Comparison of ENCODE assay signal across 8 cellular contexts in the genomic region with DNA sequence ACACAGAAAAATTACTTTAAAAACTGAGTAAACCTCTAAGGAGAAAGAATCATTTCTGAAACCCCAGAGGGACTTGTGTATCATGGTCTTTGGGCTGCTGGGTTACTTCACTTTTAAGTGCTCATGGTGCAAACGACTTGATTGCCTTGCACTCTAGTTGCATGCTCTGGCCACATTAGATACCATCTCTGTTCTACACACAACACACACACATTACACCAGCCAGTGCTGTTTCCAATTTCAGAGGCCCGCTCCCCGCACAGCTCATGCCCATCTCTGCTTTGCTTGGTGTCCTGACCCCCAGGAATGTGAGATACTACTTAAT. TPM values are rescaled to one million over a fixed set of nuclear protein-coding genes. Genes with fewer than 3 reads are reported as not detected.
DNase-seq lines count a peak whose midpoint lies in the region; ATAC-seq, FAIRE-seq and TF ChIP-seq lines count a peak whose summit lies in the region.

No MANE protein-coding gene starts in this region.

- peak overlapping the region; percentile 68 to 98 (median 70); a peak in 5 of 8 replicates for H3K4me3 ChIP-seq in H1 (ENCODE audit: extremely low read depth in 1 of 4, insufficient read depth in 2 of 4, low read depth in 3 of 4, low read length in 4 of 4)

- H3K18ac ChIP-seq in H1 (ENCODE audit: extremely low read depth, low read length), result no peak overlapping the region

- H3K27ac ChIP-seq in H1 (ENCODE audit: low read depth, low read length), result no peak overlapping the region

- peaks cover 0 to 7% (median 3%) of the 10 kb centered on the region in 4 experiments; a peak in 3 of 7 replicates for H3K27me3 ChIP-seq in H1 (replicated peaks in 1 of 4; ENCODE audit: control insufficient read depth in 3 of 4, extremely low read depth in 1 of 4, insufficient read depth in 3 of 4, low read length in 3 of 4)

- H2BK15ac ChIP-seq in H1 (ENCODE audit: low read length), result no peak overlapping the region

- H3K27ac Mint-ChIP-seq in activated CD4-positive, alpha-beta T cell treated with anti-CD3 and anti-CD28 coated beads, Interleukin-2, amount 10 ng/mL, durations not matched to agents 24 days and 14 days, result peak overlapping the region; percentile 65
- no peak overlapping the region for H3K27ac Mint-ChIP-seq in neural crest cell (ENCODE audit: unreplicated experiment)

- POLR2A ChIA-PET in H1 (lab: Charles Lee; ENCODE audit: partially characterized antibody), result interaction anchor here (0.6 kb wide), 1 partner anchor 317 kb away, joined by 3 read pairs; no protein-coding TSS in a partner anchor

- H3K36me3 Mint-ChIP-seq in activated CD4-positive, alpha-beta T cell treated with anti-CD3 and anti-CD28 coated beads, Interleukin-2, amount 10 ng/mL, durations not matched to agents 24 days and 14 days (ENCODE audit: low read depth), result peaks cover 6% of the 10 kb centered on the region
- H3K36me3 Mint-ChIP-seq in neural crest cell (ENCODE audit: low read depth), result no peaks in the 10 kb centered on the region

- H2BK12ac ChIP-seq in H1 (ENCODE audit: low read depth, low read length), result no peak overlapping the region

- no peak overlapping the region for H4K91ac ChIP-seq in H1 (replicated peaks; ENCODE audit: insufficient read length, low read length)

- no peak overlapping the region for H2AFZ ChIP-seq in H1 (ENCODE audit: low read length)

- DNase-seq in activated CD4-positive, alpha-beta T cell treated with anti-CD3 and anti-CD28 coated beads, Interleukin-2, amount 10 ng/mL, durations not matched to agents 24 days and 14 days, result peak; percentile 65
- no peak for DNase-seq in activated CD4-positive, alpha-beta T cell treated with anti-CD3 and anti-CD28 coated beads, Interleukin-2, amount 50 U/mL, for 1 hour
- DNase-seq in SKM-1 treated with dmso at 0.1 percent for 144 hours (lab: John Stamatoyannopoulos, UW; ENCODE audit: unreplicated experiment) (peak; percentile 37), H1 (ENCODE audit: low read depth in 1 of 2, low spot score in 2 of 2) (no peak), neural crest cell (ENCODE audit: low read depth, low spot score) (no peak), NCI-H1436 treated with DMSO at 0.1 percent for 48 hours (lab: John Stamatoyannopoulos, UW) (no peak)

- peaks cover 0 to 9% (median 5%) of the 10 kb centered on the region in 4 experiments; a peak in 6 of 7 replicates for H3K4me1 ChIP-seq in H1 (replicated peaks in 1 of 4; ENCODE audit: control insufficient read depth in 3 of 4, insufficient read depth in 4 of 4, low read length in 3 of 4)

- H3K23me2 ChIP-seq in H1 (ENCODE audit: low read depth, low read length), result peaks cover 18% of the 10 kb centered on the region

- intact Hi-C loops in activated CD4-positive, alpha-beta T cell treated with anti-CD3 and anti-CD28 coated beads, Interleukin-2, amount 10 ng/mL, durations not matched to agents 24 days and 14 days (cut with micrococcal nuclease), result loop anchor here (5.0 to 10.0 kb wide), 4 partner anchors 57 to 1493 kb away; no protein-coding TSS in a partner anchor

- TF ChIP-seq RAD21 in H1 (IDR thresholded peaks at IDR 0.05 in 1 of 2, conservative IDR thresholded peaks at IDR 0.05 in 1 of 2; ENCODE audit: low read depth in 2 of 2, low read length in 2 of 2), result no peak

- no peak overlapping the region for H2AK5ac ChIP-seq in H1 (ENCODE audit: low read depth, low read length)

- no peak overlapping the region for H3K14ac ChIP-seq in H1 (ENCODE audit: insufficient read length)

- no peaks in the 10 kb centered on the region for H3K9me3 ChIP-seq in H1 (ENCODE audit: insufficient read depth in 2 of 2, low read depth in 1 of 2, low read length in 1 of 2)

- CTCF ChIA-PET in H1 (lab: Charles Lee; ENCODE audit: partially characterized antibody), result interaction anchor here (1.3 kb wide), 2 partner anchors 9 to 19 kb away, joined by 3 to 4 read pairs; no protein-coding TSS in a partner anchor

- no peak overlapping the region for H3K23ac ChIP-seq in H1 (ENCODE audit: insufficient read length)

- H4K8ac ChIP-seq in H1 (ENCODE audit: extremely low read depth, insufficient read depth, low read length), result no peak overlapping the region

- no peak for FAIRE-seq in H1 (lab: Jason Lieb, UNC)

- no peaks in the 10 kb centered on the region for H3K9me3 Mint-ChIP-seq in activated CD4-positive, alpha-beta T cell treated with anti-CD3 and anti-CD28 coated beads, Interleukin-2, amount 10 ng/mL, durations not matched to agents 24 days and 14 days
- no peaks in the 10 kb centered on the region for H3K9me3 Mint-ChIP-seq in neural crest cell

- WGBS in H1 (ENCODE audit: extremely low coverage in 1 of 2, insufficient coverage in 1 of 2, insufficient read length in 1 of 2, insufficient replicate concordance in 2 of 2, low coverage in 1 of 2, low lambda C conversion rate in 2 of 2, missing lambda C conversion rate in 1 of 2), 2 experiments, result 44% methylated on average over 3 of the region's 3 CpGs; no CpG with 5 or more reads in 1 of the 2 experiments

- H3K56ac ChIP-seq in H1 (replicated peaks; ENCODE audit: insufficient read length, low read depth, low read length), result no peak overlapping the region

- H2BK5ac ChIP-seq in H1 (ENCODE audit: low read depth, low read length), result no peak overlapping the region

- peak overlapping the region; percentile 89 for H3K4me3 Mint-ChIP-seq in activated CD4-positive, alpha-beta T cell treated with anti-CD3 and anti-CD28 coated beads, Interleukin-2, amount 10 ng/mL, durations not matched to agents 24 days and 14 days
- peak overlapping the region; percentile 92 for H3K4me3 Mint-ChIP-seq in neural crest cell

- peaks cover 0 to 54% of the 10 kb centered on the region in 2 experiments; a peak in 2 of 4 replicates for H3K79me2 ChIP-seq in H1 (ENCODE audit: control insufficient read depth in 1 of 2, insufficient read depth in 2 of 2, low read length in 2 of 2)

- no peak for TF ChIP-seq EP300 in H1 (IDR thresholded peaks at IDR 0.05; ENCODE audit: borderline replicate concordance in 1 of 2, low read depth in 2 of 2, low read length in 2 of 2)

- TF ChIP-seq CTCF in H1 (IDR thresholded peaks at IDR 0.05; ENCODE audit: control extremely low read depth in 1 of 3, insufficient read depth in 1 of 3, low read depth in 1 of 3, low read length in 3 of 3) (no peak), neural crest cell (conservative IDR thresholded peaks at IDR 0.05) (no peak)

- peaks cover 54% of the 10 kb centered on the region for H3K27me3 Mint-ChIP-seq in activated CD4-positive, alpha-beta T cell treated with anti-CD3 and anti-CD28 coated beads, Interleukin-2, amount 10 ng/mL, durations not matched to agents 24 days and 14 days
- peaks cover 21% of the 10 kb centered on the region for H3K27me3 Mint-ChIP-seq in neural crest cell (ENCODE audit: low read depth)

- no peak overlapping the region for H2BK20ac ChIP-seq in H1 (ENCODE audit: low read length)

- H3K36me3 ChIP-seq in H1 (ENCODE audit: control insufficient read depth in 2 of 4, insufficient read depth in 4 of 4, low read length in 3 of 4), result no peaks in the 10 kb centered on the region

- peak overlapping the region in 1 of 4 experiments; percentile 43; a peak in 2 of 7 replicates for H3K9ac ChIP-seq in H1 (replicated peaks in 1 of 4; ENCODE audit: extremely low read depth in 1 of 4, low read depth in 3 of 4, low read length in 3 of 4)

- H4K5ac ChIP-seq in H1 (ENCODE audit: insufficient read length, low read depth, low read length), result no peak overlapping the region

- H3K4me1 Mint-ChIP-seq in activated CD4-positive, alpha-beta T cell treated with anti-CD3 and anti-CD28 coated beads, Interleukin-2, amount 10 ng/mL, durations not matched to agents 24 days and 14 days, result peaks cover 27% of the 10 kb centered on the region
- peaks cover 18% of the 10 kb centered on the region for H3K4me1 Mint-ChIP-seq in neural crest cell

- H2BK120ac ChIP-seq in H1 (replicated peaks; ENCODE audit: low read depth, low read length), result no peak overlapping the region

- peaks cover 0 to 2% of the 10 kb centered on the region in 2 experiments for H4K20me1 ChIP-seq in H1 (replicated peaks in 1 of 2; ENCODE audit: control insufficient read depth in 1 of 2, insufficient read depth in 2 of 2, low read length in 2 of 2)

- H3K4ac ChIP-seq in H1 (replicated peaks; ENCODE audit: insufficient read length, low read depth, low read length), result no peak overlapping the region

- no peak for TF ChIP-seq POLR2A in H1 (IDR thresholded peaks at IDR 0.05; ENCODE audit: control extremely low read depth in 1 of 2, low read depth in 2 of 2, low read length in 2 of 2)

- peaks cover 2% of the 10 kb centered on the region; the same call in 1 of the 2 replicates for H3K79me1 ChIP-seq in H1 (ENCODE audit: low read depth, low read length)

- H3K4me2 ChIP-seq in H1 (ENCODE audit: insufficient read depth in 1 of 2, low read depth in 2 of 2, low read length in 2 of 2), result peak overlapping the region; percentile 91 to 92

- no peak for ATAC-seq in HG03520 (IDR thresholded peaks at IDR 0.05; ENCODE audit: unreplicated experiment)
- no peak for ATAC-seq in HG03342 (IDR thresholded peaks at IDR 0.05; ENCODE audit: unreplicated experiment)

TF ChIP-seq in H1, 55 proteins besides CTCF, POLR2A, EP300 and RAD21:
- TF ChIP-seq TAF1 (IDR thresholded peaks at IDR 0.05; ENCODE audit: low read depth, low read length) (no peak), HDAC6 (IDR thresholded peaks at IDR 0.05; ENCODE audit: low read depth, low read length) (no peak), SP4 (IDR thresholded peaks at IDR 0.05; ENCODE audit: low read length) (no peak), RNF2 (IDR thresholded peaks at IDR 0.05; ENCODE audit: borderline replicate concordance, low read depth, low read length, missing control alignments, poor library complexity, severe bottlenecking) (no peak), CREB1 (IDR thresholded peaks at IDR 0.05) (no peak), SP1 (IDR thresholded peaks at IDR 0.05; ENCODE audit: low read depth, low read length) (no peak)

RNA-seq across cellular contexts. Expression of gene PPP3CA, which starts 2.1 kb away (rescaled TPM):
- total RNA-seq in activated CD4-positive, alpha-beta T cell treated with anti-CD3 and anti-CD28 coated beads, Interleukin-2, amount 10 ng/mL, durations not matched to agents 24 days and 14 days, result 6.3 and 7.1 TPM in 2 replicates
- total RNA-seq in H1 (2021; fragmentation: NEBNext Ultra II Directional; extraction: Animal tissue kit (Norgen Biotek cat#: 25700)), result 35.0 and 38.0 TPM in 2 replicates
- 4.5 and 7.9 TPM in 2 replicates for polyA plus RNA-seq in H1 (2011; rRNA removed)
- polyA plus RNA-seq in H1 (2011; cell fraction: cytosol; rRNA removed), result 7.1 TPM
- polyA plus RNA-seq in H1 (2011; cell fraction: nucleus; rRNA removed), result 5.1 TPM
- polyA plus RNA-seq in H1 (2012, experiment 1 of 2), result 16.7 to 34.7 TPM (median 18.4 TPM) in 4 replicates
- 2.2 TPM for polyA plus RNA-seq in H1 (2012, experiment 2 of 2)
- polyA plus RNA-seq in H1 (2013, experiment 1 of 2), result 41.8 TPM
- 38.8 TPM for polyA plus RNA-seq in H1 (2013, experiment 2 of 2)
- polyA minus RNA-seq in H1 (2011; rRNA and poly(A)+ RNA removed), result 26.1 and 33.7 TPM in 2 replicates
- 17.2 TPM for polyA minus RNA-seq in H1 (2011; cell fraction: cytosol; rRNA and poly(A)+ RNA removed)
- 35.4 TPM for polyA minus RNA-seq in H1 (2011; cell fraction: nucleus; rRNA and poly(A)+ RNA removed)
- total RNA-seq in neural crest cell, result 12.2 and 13.6 TPM in 2 replicates

Comparison
In these comparisons a context has a peak if more than half of its experiments do, and no peak if none do; other contexts are left out.
1. DNase-seq: peak in activated CD4-positive, alpha-beta T cell treated with anti-CD3 and anti-CD28 coated beads, Interleukin-2, amount 10 ng/mL, durations not matched to agents 24 days and 14 days (single experiment) and SKM-1 treated with dmso at 0.1 percent for 144 hours (single experiment); none in activated CD4-positive, alpha-beta T cell treated with anti-CD3 and anti-CD28 coated beads, Interleukin-2, amount 50 U/mL, for 1 hour (single experiment), H1 (0 of 2), neural crest cell (single experiment) and NCI-H1436 treated with DMSO at 0.1 percent for 48 hours (single experiment).